Comparison of ENCODE assay signal across 1 cellular context in the genomic region with DNA sequence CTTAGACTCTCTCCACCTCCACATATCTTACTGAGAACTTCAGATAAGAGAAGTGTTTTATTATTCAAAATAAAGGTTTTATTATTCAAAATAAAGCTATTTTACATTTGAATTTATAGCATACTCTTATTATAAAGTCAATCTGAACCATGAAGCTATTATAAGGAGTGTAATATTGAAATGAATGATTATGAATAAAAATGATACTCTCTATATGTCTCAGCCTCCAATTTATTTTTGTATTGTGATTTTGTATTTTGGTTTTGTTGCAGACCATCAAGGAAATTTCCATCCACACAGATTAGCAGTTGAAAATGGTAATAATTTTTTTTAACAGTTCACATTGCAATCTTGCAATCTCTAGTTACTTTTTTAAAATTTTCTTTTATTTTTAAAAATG.
A peak's percentile ranks its signal among the peaks of the same experiment; 100 is the strongest.
TF ChIP-seq lines count a peak whose summit lies in the region.

No MANE protein-coding gene starts in this region.

TF ChIP-seq in GM12878, 131 proteins besides CTCF, POLR2A, EP300 and RAD21 (continued from another document):
- TF ChIP-seq, protein P1, sequence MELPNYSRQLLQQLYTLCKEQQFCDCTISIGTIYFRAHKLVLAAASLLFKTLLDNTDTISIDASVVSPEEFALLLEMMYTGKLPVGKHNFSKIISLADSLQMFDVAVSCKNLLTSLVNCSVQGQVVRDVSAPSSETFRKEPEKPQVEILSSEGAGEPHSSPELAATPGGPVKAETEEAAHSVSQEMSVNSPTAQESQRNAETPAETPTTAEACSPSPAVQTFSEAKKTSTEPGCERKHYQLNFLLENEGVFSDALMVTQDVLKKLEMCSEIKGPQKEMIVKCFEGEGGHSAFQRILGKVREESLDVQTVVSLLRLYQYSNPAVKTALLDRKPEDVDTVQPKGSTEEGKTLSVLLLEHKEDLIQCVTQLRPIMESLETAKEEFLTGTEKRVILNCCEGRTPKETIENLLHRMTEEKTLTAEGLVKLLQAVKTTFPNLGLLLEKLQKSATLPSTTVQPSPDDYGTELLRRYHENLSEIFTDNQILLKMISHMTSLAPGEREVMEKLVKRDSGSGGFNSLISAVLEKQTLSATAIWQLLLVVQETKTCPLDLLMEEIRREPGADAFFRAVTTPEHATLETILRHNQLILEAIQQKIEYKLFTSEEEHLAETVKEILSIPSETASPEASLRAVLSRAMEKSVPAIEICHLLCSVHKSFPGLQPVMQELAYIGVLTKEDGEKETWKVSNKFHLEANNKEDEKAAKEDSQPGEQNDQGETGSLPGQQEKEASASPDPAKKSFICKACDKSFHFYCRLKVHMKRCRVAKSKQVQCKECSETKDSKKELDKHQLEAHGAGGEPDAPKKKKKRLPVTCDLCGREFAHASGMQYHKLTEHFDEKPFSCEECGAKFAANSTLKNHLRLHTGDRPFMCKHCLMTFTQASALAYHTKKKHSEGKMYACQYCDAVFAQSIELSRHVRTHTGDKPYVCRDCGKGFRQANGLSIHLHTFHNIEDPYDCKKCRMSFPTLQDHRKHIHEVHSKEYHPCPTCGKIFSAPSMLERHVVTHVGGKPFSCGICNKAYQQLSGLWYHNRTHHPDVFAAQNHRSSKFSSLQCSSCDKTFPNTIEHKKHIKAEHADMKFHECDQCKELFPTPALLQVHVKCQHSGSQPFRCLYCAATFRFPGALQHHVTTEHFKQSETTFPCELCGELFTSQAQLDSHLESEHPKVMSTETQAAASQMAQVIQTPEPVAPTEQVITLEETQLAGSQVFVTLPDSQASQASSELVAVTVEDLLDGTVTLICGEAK (IDR thresholded peaks at IDR 0.05; ENCODE audit: borderline replicate concordance), result no peak
- TF ChIP-seq, protein P2, sequence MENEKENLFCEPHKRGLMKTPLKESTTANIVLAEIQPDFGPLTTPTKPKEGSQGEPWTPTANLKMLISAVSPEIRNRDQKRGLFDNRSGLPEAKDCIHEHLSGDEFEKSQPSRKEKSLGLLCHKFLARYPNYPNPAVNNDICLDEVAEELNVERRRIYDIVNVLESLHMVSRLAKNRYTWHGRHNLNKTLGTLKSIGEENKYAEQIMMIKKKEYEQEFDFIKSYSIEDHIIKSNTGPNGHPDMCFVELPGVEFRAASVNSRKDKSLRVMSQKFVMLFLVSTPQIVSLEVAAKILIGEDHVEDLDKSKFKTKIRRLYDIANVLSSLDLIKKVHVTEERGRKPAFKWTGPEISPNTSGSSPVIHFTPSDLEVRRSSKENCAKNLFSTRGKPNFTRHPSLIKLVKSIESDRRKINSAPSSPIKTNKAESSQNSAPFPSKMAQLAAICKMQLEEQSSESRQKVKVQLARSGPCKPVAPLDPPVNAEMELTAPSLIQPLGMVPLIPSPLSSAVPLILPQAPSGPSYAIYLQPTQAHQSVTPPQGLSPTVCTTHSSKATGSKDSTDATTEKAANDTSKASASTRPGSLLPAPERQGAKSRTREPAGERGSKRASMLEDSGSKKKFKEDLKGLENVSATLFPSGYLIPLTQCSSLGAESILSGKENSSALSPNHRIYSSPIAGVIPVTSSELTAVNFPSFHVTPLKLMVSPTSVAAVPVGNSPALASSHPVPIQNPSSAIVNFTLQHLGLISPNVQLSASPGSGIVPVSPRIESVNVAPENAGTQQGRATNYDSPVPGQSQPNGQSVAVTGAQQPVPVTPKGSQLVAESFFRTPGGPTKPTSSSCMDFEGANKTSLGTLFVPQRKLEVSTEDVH (IDR thresholded peaks at IDR 0.05; ENCODE audit: low read depth, partially characterized antibody), result no peak
- TF ChIP-seq BMI1 (IDR thresholded peaks at IDR 0.05; ENCODE audit: borderline replicate concordance) (no peak), MEF2A (IDR thresholded peaks at IDR 0.05; ENCODE audit: insufficient read depth, low read depth, low read length) (0 out of 2 replicates have a peak, but pooled peaks have one; percentile 38), MYB (IDR thresholded peaks at IDR 0.05; ENCODE audit: borderline replicate concordance, low read depth, low read length) (no peak), BRCA1 (IDR thresholded peaks at IDR 0.05; ENCODE audit: low read depth, low read length) (no peak), NFIC (IDR thresholded peaks at IDR 0.05; ENCODE audit: low read depth, low read length) (0 out of 2 replicates have a peak, but pooled peaks have one; percentile 30), ZNF24 (IDR thresholded peaks at IDR 0.05) (no peak), JUNB (IDR thresholded peaks at IDR 0.05) (peak; percentile 85), ZNF622 (IDR thresholded peaks at IDR 0.05) (no peak), MYC (IDR thresholded peaks at IDR 0.05; ENCODE audit: insufficient read depth, insufficient read length, insufficient replicate concordance, low read length, severe bottlenecking) (no peak), BACH1 (IDR thresholded peaks at IDR 0.05; ENCODE audit: borderline replicate concordance) (no peak), TARDBP (IDR thresholded peaks at IDR 0.05; ENCODE audit: borderline replicate concordance) (no peak), KAT2A (conservative IDR thresholded peaks at IDR 0.05; ENCODE audit: control insufficient read depth, low read depth, low read length) (no peak), NR2C2 (IDR thresholded peaks at IDR 0.05; ENCODE audit: borderline replicate concordance, control insufficient read depth, insufficient read length, low read depth) (no peak)
- TF ChIP-seq, protein P3, sequence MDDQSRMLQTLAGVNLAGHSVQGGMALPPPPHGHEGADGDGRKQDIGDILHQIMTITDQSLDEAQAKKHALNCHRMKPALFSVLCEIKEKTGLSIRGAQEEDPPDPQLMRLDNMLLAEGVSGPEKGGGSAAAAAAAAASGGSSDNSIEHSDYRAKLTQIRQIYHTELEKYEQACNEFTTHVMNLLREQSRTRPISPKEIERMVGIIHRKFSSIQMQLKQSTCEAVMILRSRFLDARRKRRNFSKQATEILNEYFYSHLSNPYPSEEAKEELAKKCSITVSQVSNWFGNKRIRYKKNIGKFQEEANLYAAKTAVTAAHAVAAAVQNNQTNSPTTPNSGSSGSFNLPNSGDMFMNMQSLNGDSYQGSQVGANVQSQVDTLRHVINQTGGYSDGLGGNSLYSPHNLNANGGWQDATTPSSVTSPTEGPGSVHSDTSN (IDR thresholded peaks at IDR 0.05; ENCODE audit: insufficient replicate concordance, low read depth, low read length), result no peak
- TF ChIP-seq, protein P4, sequence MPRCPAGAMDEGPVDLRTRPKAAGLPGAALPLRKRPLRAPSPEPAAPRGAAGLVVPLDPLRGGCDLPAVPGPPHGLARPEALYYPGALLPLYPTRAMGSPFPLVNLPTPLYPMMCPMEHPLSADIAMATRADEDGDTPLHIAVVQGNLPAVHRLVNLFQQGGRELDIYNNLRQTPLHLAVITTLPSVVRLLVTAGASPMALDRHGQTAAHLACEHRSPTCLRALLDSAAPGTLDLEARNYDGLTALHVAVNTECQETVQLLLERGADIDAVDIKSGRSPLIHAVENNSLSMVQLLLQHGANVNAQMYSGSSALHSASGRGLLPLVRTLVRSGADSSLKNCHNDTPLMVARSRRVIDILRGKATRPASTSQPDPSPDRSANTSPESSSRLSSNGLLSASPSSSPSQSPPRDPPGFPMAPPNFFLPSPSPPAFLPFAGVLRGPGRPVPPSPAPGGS (IDR thresholded peaks at IDR 0.05; ENCODE audit: borderline replicate concordance, insufficient read depth, low read depth, low read length, poor library complexity, severe bottlenecking), result no peak
